Comparison of ENCODE assay signal across 18 cellular contexts in genomic region chr14:69996197-69996596, GRCh38.
DNase-seq lines count a peak whose midpoint lies in the region; ATAC-seq, FAIRE-seq and TF ChIP-seq lines count a peak whose summit lies in the region.
"Had no signal": no experiment of that assay in that cellular context is flagged by ENCODE, and none has a peak within 500 bp of the region (broad histone marks: within the 10 kb centered on the region; RNA-seq: fewer than 3 reads in every experiment).

No MANE protein-coding gene starts in this region.

- H2BK12ac ChIP-seq in neuronal stem cell (ENCODE audit: low read length), result no peak overlapping the region

- H2BK120ac ChIP-seq in neuronal stem cell (ENCODE audit: low read depth, low read length), result no peak overlapping the region

- no peak overlapping the region for H2BK5ac ChIP-seq in neuronal stem cell (ENCODE audit: low read length)

- peak; percentile 72 for DNase-seq in Daoy (ENCODE audit: low read depth)
- DNase-seq in NB4 (ENCODE audit: low read depth), result peak; percentile 12
- DNase-seq in bronchial epithelial cell (ENCODE audit: low read depth), result peak; percentile 96
- DNase-seq in kidney epithelial cell (ENCODE audit: low read depth), result peak; percentile 45
- no peak for DNase-seq in NCI-H526 treated with DMSO at 0.1 percent for 48 hours (lab: John Stamatoyannopoulos, UW)
- DNase-seq in neuronal stem cell (ENCODE audit: low spot score), result no peak
- DNase-seq in right lobe of liver, result no peak
- no peak for DNase-seq in posterior vena cava (ENCODE audit: low spot score)
- DNase-seq: activated CD4-positive, alpha-beta T cell treated with anti-CD3 and anti-CD28 coated beads for 1 hour; activated naive CD4-positive, alpha-beta T cell treated with anti-CD3 and anti-CD28 coated beads for 36 hours; body of pancreas; Calu3; mesendoderm; NCI-H2029 treated with DMSO at 0.1 percent for 48 hours; right cardiac atrium; RPMI8226 had no signal

- peaks cover 0 to 3% of the 10 kb centered on the region in 2 donors for H3K9me3 ChIP-seq in neuronal stem cell (replicated peaks in 1 of 2; ENCODE audit: control insufficient read depth in 2 of 2, insufficient read depth in 1 of 2, low read depth in 1 of 2, low read length in 2 of 2)
- H3K9me3 ChIP-seq in right lobe of liver, result no peaks in the 10 kb centered on the region
- H3K9me3 ChIP-seq: body of pancreas, suprapubic skin had no signal

- ATAC-seq in right lobe of liver, result no peak
- ATAC-seq: body of pancreas had no signal

- H3K9ac ChIP-seq in neuronal stem cell (ENCODE audit: low read depth, low read length, poor library complexity), result no peak overlapping the region

- no peak overlapping the region for H3K27ac ChIP-seq in neuronal stem cell (replicated peaks; ENCODE audit: low read length)
- no peak overlapping the region for H3K27ac ChIP-seq in right lobe of liver
- H3K27ac ChIP-seq: suprapubic skin had no signal

- TF ChIP-seq POLR2A in NB4 (IDR thresholded peaks at IDR 0.05; ENCODE audit: extremely low read depth, insufficient read length) (no peak), right lobe of liver (IDR thresholded peaks at IDR 0.05) (no peak)

- no peak overlapping the region for H3K4me2 ChIP-seq in neuronal stem cell (ENCODE audit: insufficient read depth, low read length, poor library complexity, severe bottlenecking)

- H3K27me3 ChIP-seq in bronchial epithelial cell (ENCODE audit: control insufficient read depth, insufficient read depth, low read length), result no peaks in the 10 kb centered on the region
- no peaks in the 10 kb centered on the region for H3K27me3 ChIP-seq in kidney epithelial cell (ENCODE audit: control insufficient read depth, insufficient read depth, low read length)
- H3K27me3 ChIP-seq in neuronal stem cell (ENCODE audit: control insufficient read depth in 3 of 3, insufficient read depth in 3 of 3, low read depth in 1 of 3, low read length in 3 of 3), result no peaks in the 10 kb centered on the region
- no peaks in the 10 kb centered on the region for H3K27me3 ChIP-seq in right lobe of liver
- H3K27me3 ChIP-seq: body of pancreas, suprapubic skin had no signal

- H4K91ac ChIP-seq in neuronal stem cell (ENCODE audit: low read depth, low read length, poor library complexity), result no peak overlapping the region

- H3K18ac ChIP-seq in neuronal stem cell (ENCODE audit: low read length), result no peak overlapping the region

- no peak overlapping the region for H3K14ac ChIP-seq in neuronal stem cell (ENCODE audit: low read length)

- H3K4me3 ChIP-seq in NB4 (ENCODE audit: low read depth, low read length) (no peak overlapping the region), bronchial epithelial cell (ENCODE audit: low read depth, low read length) (no peak overlapping the region), kidney epithelial cell (ENCODE audit: low read depth, low read length) (no peak overlapping the region), neuronal stem cell (ENCODE audit: low read length in 2 of 2) (no peak overlapping the region), right lobe of liver (no peak overlapping the region)
- H3K4me3 ChIP-seq: body of pancreas, suprapubic skin had no signal

- H2AFZ ChIP-seq in neuronal stem cell (ENCODE audit: low read length), result no peak overlapping the region

- no peak for TF ChIP-seq CTCF in NB4 (IDR thresholded peaks at IDR 0.05; ENCODE audit: low read depth, low read length)
- TF ChIP-seq CTCF in bronchial epithelial cell (IDR thresholded peaks at IDR 0.05; ENCODE audit: insufficient read depth, low read length, severe bottlenecking), result no peak
- no peak for TF ChIP-seq CTCF in kidney epithelial cell (IDR thresholded peaks at IDR 0.05; ENCODE audit: insufficient read depth, low read length, poor library complexity, severe bottlenecking)
- no peak for TF ChIP-seq CTCF in right lobe of liver (IDR thresholded peaks at IDR 0.05)

- H3K4ac ChIP-seq in neuronal stem cell (ENCODE audit: low read length), result no peak overlapping the region

- H3K4me1 ChIP-seq in neuronal stem cell (ENCODE audit: control insufficient read depth in 2 of 2, insufficient read depth in 1 of 2, low read depth in 1 of 2, low read length in 2 of 2), result peaks cover 0 to 10% of the 10 kb centered on the region in 2 donors
- peaks cover 0 to 38% (median 8%) of the 10 kb centered on the region in 4 donors for H3K4me1 ChIP-seq in right lobe of liver
- H3K4me1 ChIP-seq: suprapubic skin had no signal

- no peak overlapping the region for H2AK5ac ChIP-seq in neuronal stem cell (ENCODE audit: low read depth, low read length)

- H3K36me3 ChIP-seq in bronchial epithelial cell (ENCODE audit: control insufficient read depth, insufficient read depth, low read length), result no peaks in the 10 kb centered on the region
- no peaks in the 10 kb centered on the region for H3K36me3 ChIP-seq in kidney epithelial cell (ENCODE audit: control insufficient read depth, insufficient read depth, low read length)
- H3K36me3 ChIP-seq in neuronal stem cell (replicated peaks in 1 of 2; ENCODE audit: control insufficient read depth in 2 of 2, insufficient read depth in 2 of 2, low read length in 2 of 2), result peaks cover 37 to 87% of the 10 kb centered on the region in 2 donors
- H3K36me3 ChIP-seq in right lobe of liver, result peaks cover 0 to 3% (median 0%) of the 10 kb centered on the region in 4 donors
- H3K36me3 ChIP-seq: suprapubic skin had no signal

- WGBS in neuronal stem cell (ENCODE audit: extremely low coverage in 2 of 2, insufficient read length in 2 of 2, insufficient replicate concordance in 1 of 2), 2 donors, result no CpG with 5 or more reads among the region's 1 CpG
- WGBS in right lobe of liver (ENCODE audit: insufficient coverage, low coverage, low lambda C conversion rate, missing lambda C conversion rate), result 64% methylated on average over 1 of the region's 1 CpG

- no peak overlapping the region for H4K8ac ChIP-seq in neuronal stem cell (ENCODE audit: low read depth, low read length)

- no peaks in the 10 kb centered on the region for H3K79me1 ChIP-seq in neuronal stem cell (ENCODE audit: low read depth, low read length)

- H3K23ac ChIP-seq in neuronal stem cell (ENCODE audit: low read depth, low read length, poor library complexity), result no peak overlapping the region

- FAIRE-seq in bronchial epithelial cell (lab: Jason Lieb, UNC), result peak; percentile 47
- FAIRE-seq: GM18507 had no signal

- intact Hi-C loops in right lobe of liver (cut with DNase I), result no loop called here
- intact Hi-C loops in posterior vena cava (cut with DNase I), result no loop called here

- H2BK15ac ChIP-seq in neuronal stem cell (ENCODE audit: low read length), result no peak overlapping the region

Comparison
In these comparisons a context has a peak if more than half of its experiments do, and no peak if none do; other contexts are left out.
1. DNase-seq: peak in Daoy (single experiment), NB4 (single experiment), bronchial epithelial cell (single experiment) and kidney epithelial cell (single experiment); none in NCI-H526 treated with DMSO at 0.1 percent for 48 hours (single experiment), neuronal stem cell (single experiment), right lobe of liver (0 of 3) and posterior vena cava (single experiment).